Comparison of ENCODE assay signal across 8 cellular contexts in the genomic region with DNA sequence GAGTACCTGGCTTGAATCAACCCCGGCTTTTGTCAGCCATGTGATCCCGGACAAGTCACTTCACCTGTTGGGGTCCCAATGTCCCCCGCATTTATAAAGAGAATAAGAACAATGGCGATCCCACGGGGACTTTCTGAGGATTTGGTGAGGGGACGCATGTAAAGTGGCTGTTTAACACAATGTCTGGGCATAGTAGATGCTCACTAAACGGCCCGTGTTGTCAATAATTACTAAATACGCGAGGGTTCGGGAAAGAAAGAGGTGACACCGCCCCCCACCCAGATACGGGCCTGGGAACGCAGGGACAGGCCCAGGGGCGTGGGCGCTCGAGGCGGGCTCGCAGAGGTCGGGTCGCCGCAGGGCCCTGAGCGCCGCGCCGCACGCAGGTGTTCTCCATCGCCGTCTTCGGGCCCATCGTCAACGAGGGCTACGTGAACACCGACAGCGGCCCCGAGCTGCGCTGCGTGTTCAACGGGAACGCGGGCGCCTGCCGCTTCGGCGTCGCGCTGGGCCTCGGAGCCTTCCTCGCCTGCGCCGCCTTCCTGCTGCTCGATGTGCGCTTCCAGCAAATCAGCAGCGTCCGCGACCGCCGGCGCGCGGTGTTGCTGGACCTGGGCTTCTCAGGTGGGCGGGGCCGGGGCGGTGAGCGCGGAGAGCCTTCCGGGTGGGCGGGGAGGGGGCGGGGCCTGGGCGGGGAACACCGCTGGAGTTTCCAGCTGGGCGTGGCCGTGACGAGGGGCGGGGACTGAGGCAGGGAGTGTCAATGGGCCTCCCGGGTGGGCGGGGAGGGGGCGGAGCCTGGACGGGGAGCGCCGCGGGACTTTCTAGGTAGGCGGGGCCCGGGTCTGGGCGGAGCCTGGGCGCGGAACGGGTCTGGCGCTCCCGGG. TPM values are rescaled to one million over a fixed set of nuclear protein-coding genes. Genes with fewer than 3 reads are reported as not detected.
DNase-seq lines count a peak whose midpoint lies in the region; ATAC-seq and TF ChIP-seq lines count a peak whose summit lies in the region.

No MANE protein-coding gene starts in this region.

- no peaks in the 10 kb centered on the region for H3K36me3 Mint-ChIP-seq in activated naive CD8-positive, alpha-beta T cell
- H3K36me3 Mint-ChIP-seq in glutamatergic neuron (ENCODE audit: unreplicated experiment) = no peaks in the 10 kb centered on the region
- H3K36me3 Mint-ChIP-seq in osteocyte (ENCODE audit: unreplicated experiment) = peaks cover 5% of the 10 kb centered on the region

- no peaks in the 10 kb centered on the region for H3K9me3 Mint-ChIP-seq in activated naive CD8-positive, alpha-beta T cell (ENCODE audit: low read depth)
- H3K9me3 Mint-ChIP-seq in glutamatergic neuron (ENCODE audit: unreplicated experiment) = peaks cover 16% of the 10 kb centered on the region
- no peaks in the 10 kb centered on the region for H3K9me3 Mint-ChIP-seq in osteocyte (ENCODE audit: unreplicated experiment)

- ATAC-seq in GM18517 (IDR thresholded peaks at IDR 0.05; ENCODE audit: unreplicated experiment) (peak; percentile 36), HG03039 (IDR thresholded peaks at IDR 0.05; ENCODE audit: unreplicated experiment) (peak; percentile 42)

- peaks cover 19% of the 10 kb centered on the region for H3K4me1 Mint-ChIP-seq in activated naive CD8-positive, alpha-beta T cell (ENCODE audit: low read depth)
- peaks cover 5% of the 10 kb centered on the region for H3K4me1 Mint-ChIP-seq in glutamatergic neuron (ENCODE audit: low read depth, unreplicated experiment)
- H3K4me1 Mint-ChIP-seq in osteocyte (ENCODE audit: unreplicated experiment) = peaks cover 6% of the 10 kb centered on the region

- no peak for TF ChIP-seq CTCF in glutamatergic neuron (IDR thresholded peaks at IDR 0.05; ENCODE audit: partially characterized antibody, unreplicated experiment)
- no peak for TF ChIP-seq CTCF in osteocyte (IDR thresholded peaks at IDR 0.05)

- H3K4me3 Mint-ChIP-seq in activated naive CD8-positive, alpha-beta T cell = peak overlapping the region; percentile 78
- H3K4me3 Mint-ChIP-seq in glutamatergic neuron (ENCODE audit: unreplicated experiment) = peak overlapping the region; percentile 84
- H3K4me3 Mint-ChIP-seq in osteocyte (ENCODE audit: unreplicated experiment) = peak overlapping the region; percentile 50

- H3K27ac ChIP-seq in substantia nigra (ENCODE audit: low read depth, low read length, poor library complexity, severe bottlenecking) = no peak overlapping the region

- peaks cover 5% of the 10 kb centered on the region for H3K27me3 Mint-ChIP-seq in activated naive CD8-positive, alpha-beta T cell
- H3K27me3 Mint-ChIP-seq in glutamatergic neuron (ENCODE audit: unreplicated experiment) (peaks cover 14% of the 10 kb centered on the region), osteocyte (ENCODE audit: unreplicated experiment) (peaks cover 10% of the 10 kb centered on the region)

- peak; percentile 81 for DNase-seq in SKM-1 treated with dmso at 0.1 percent for 144 hours (lab: John Stamatoyannopoulos, UW; ENCODE audit: unreplicated experiment)
- DNase-seq in glutamatergic neuron = peak; percentile 95
- DNase-seq in osteocyte (ENCODE audit: extremely low spot score, unreplicated experiment) = peak; percentile 95
- peak; percentile 23 to 98 (median 80) for DNase-seq in substantia nigra (lab: John Stamatoyannopoulos, UW)
- no peak for DNase-seq in NCI-H1092 (lab: John Stamatoyannopoulos, UW)

- H3K27ac Mint-ChIP-seq in activated naive CD8-positive, alpha-beta T cell = peak overlapping the region; percentile 54
- H3K27ac Mint-ChIP-seq in glutamatergic neuron (ENCODE audit: unreplicated experiment) (peak overlapping the region; percentile 76), osteocyte (ENCODE audit: unreplicated experiment) (no peak overlapping the region)

RNA-seq across cellular contexts. Expression of a gene that starts 2.1 kb away (rescaled TPM):
- 45.7 TPM for total RNA-seq in glutamatergic neuron (ENCODE audit: unreplicated experiment)
- 0.57 and 0.91 TPM in 2 replicates for total RNA-seq in osteocyte

RNA-seq across cellular contexts. Expression of a gene that starts 7.8 kb away (rescaled TPM):
- total RNA-seq in glutamatergic neuron (ENCODE audit: unreplicated experiment) (26.0 TPM), osteocyte (21.2 and 24.7 TPM in 2 replicates)

RNA-seq across cellular contexts. Expression of a gene that starts 10.6 kb away (rescaled TPM):
- total RNA-seq in glutamatergic neuron (ENCODE audit: unreplicated experiment) (1.3 TPM), osteocyte (0.54 and 0.91 TPM in 2 replicates)

RNA-seq across cellular contexts. Expression of a gene that starts 17.8 kb away (rescaled TPM):
- total RNA-seq in glutamatergic neuron (ENCODE audit: unreplicated experiment) (90.4 TPM), osteocyte (45.4 and 46.9 TPM in 2 replicates)

RNA-seq across cellular contexts. Expression of a gene that starts 20.0 kb away (rescaled TPM):
- 26.8 TPM for total RNA-seq in glutamatergic neuron (ENCODE audit: unreplicated experiment)
- total RNA-seq in osteocyte = 29.9 and 32.0 TPM in 2 replicates

Comparison
In these comparisons a context has a peak if more than half of its experiments do, and no peak if none do; other contexts are left out.
1. RNA of a gene that starts 2.1 kb away (total RNA-seq): 45.7 TPM in glutamatergic neuron (single experiment); 0.57 to 0.91 TPM in osteocyte; every median in the first group is over 10 times any median in the second.
2. Peak in every context shown above with its lines, with median percentiles within 50 percentile points of each other: H3K4me3 Mint-ChIP-seq.